Comparison of ENCODE assay signal across 29 cellular contexts in the genomic region with DNA sequence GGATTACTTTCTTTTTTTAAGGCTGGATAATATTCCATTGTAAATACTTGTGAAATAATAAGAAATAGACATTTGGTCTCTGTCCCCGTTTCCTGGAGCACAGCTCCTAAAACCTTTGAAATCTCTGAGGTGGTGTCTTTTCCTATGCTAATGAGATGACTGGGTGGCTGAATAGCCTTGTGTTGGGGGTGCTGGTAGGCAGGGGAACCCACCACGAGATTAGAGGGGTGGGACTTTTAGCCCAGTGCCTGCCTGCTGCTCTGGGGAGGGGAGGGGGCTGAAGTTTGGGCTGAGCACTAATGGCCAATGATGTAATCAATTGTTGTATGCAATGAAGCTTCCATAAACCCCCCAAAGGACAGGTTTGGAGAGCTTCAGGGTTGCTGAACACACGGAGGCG.
"Had no signal": no experiment of that assay in that cellular context is flagged by ENCODE, and none has a peak within 500 bp of the region (broad histone marks: within the 10 kb centered on the region; RNA-seq: fewer than 3 reads in every experiment).

No MANE protein-coding gene starts in this region.

- H3K9me3 Mint-ChIP-seq: effector memory CD8-positive, alpha-beta T cell; naive thymus-derived CD8-positive, alpha-beta T cell; stimulated activated naive B cell treated with anti-CD40 and anti-IgM and Interleukin-4, amounts not matched to agents 10 μg/mL and 1 μg/mL and 100 μg/mL, for 72 hours; stimulated activated naive CD8-positive, alpha-beta T cell treated with anti-CD3 and anti-CD28 coated beads, Interleukin-15, Interleukin-2, amounts not matched to agents 100 ng/mL and 50 ng/mL, for 24 hours had no signal

- H2AFZ ChIP-seq: parathyroid adenoma had no signal

- H3K4me1 Mint-ChIP-seq: immature natural killer cell had no signal

- H3K27ac ChIP-seq: esophagus squamous epithelium, heart right ventricle, left ventricle myocardium inferior, lower lobe of right lung, neutrophil, parathyroid adenoma, right lobe of liver, thoracic aorta, tibial nerve, upper lobe of left lung had no signal

- H3K9ac ChIP-seq: parathyroid adenoma had no signal

- H3K27me3 ChIP-seq: esophagus squamous epithelium, heart right ventricle, right lobe of liver, tibial nerve, upper lobe of left lung had no signal

- H3K4me3 Mint-ChIP-seq: effector memory CD8-positive, alpha-beta T cell; immature natural killer cell; naive thymus-derived CD8-positive, alpha-beta T cell; stimulated activated naive B cell treated with anti-CD40 and anti-IgM and Interleukin-4, amounts not matched to agents 10 μg/mL and 1 μg/mL and 100 μg/mL, for 72 hours; stimulated activated naive CD8-positive, alpha-beta T cell treated with anti-CD3 and anti-CD28 coated beads, Interleukin-15, Interleukin-2, amounts not matched to agents 100 ng/mL and 50 ng/mL, for 24 hours had no signal

- H3K4me3 ChIP-seq: esophagus squamous epithelium, heart right ventricle, left ventricle myocardium inferior, lower lobe of right lung, right lobe of liver, thoracic aorta, tibial nerve, upper lobe of left lung had no signal

- ATAC-seq: effector memory CD8-positive, alpha-beta T cell; heart right ventricle; left colon; lower lobe of right lung; naive thymus-derived CD8-positive, alpha-beta T cell; right lobe of liver; stimulated activated naive B cell treated with anti-CD40 and anti-IgM and Interleukin-4, amounts not matched to agents 10 μg/mL and 1 μg/mL and 100 μg/mL, for 72 hours had no signal

- H3K27me3 Mint-ChIP-seq: progenitor cell of endocrine pancreas; stimulated activated naive CD8-positive, alpha-beta T cell treated with anti-CD3 and anti-CD28 coated beads, Interleukin-15, Interleukin-2, amounts not matched to agents 100 ng/mL and 50 ng/mL, for 24 hours had no signal

- H3K79me2 ChIP-seq: parathyroid adenoma had no signal

- H3K4me1 ChIP-seq: esophagus squamous epithelium, lower lobe of right lung, parathyroid adenoma, right lobe of liver, tibial nerve, upper lobe of left lung had no signal

- H3K36me3 Mint-ChIP-seq: immature natural killer cell; naive thymus-derived CD8-positive, alpha-beta T cell; stimulated activated naive B cell treated with anti-CD40 and anti-IgM and Interleukin-4, amounts not matched to agents 10 μg/mL and 1 μg/mL and 100 μg/mL, for 72 hours had no signal

- FAIRE-seq: endometrium, small intestine, urothelium cell line had no signal

- H3K27ac Mint-ChIP-seq: effector memory CD8-positive, alpha-beta T cell; immature natural killer cell; progenitor cell of endocrine pancreas; stimulated activated naive B cell treated with anti-CD40 and anti-IgM and Interleukin-4, amounts not matched to agents 10 μg/mL and 1 μg/mL and 100 μg/mL, for 72 hours; stimulated activated naive CD8-positive, alpha-beta T cell treated with anti-CD3 and anti-CD28 coated beads, Interleukin-15, Interleukin-2, amounts not matched to agents 100 ng/mL and 50 ng/mL, for 24 hours had no signal

- DNase-seq: cortex of kidney; effector memory CD8-positive, alpha-beta T cell; erythroblast; esophagus squamous epithelium; foreskin melanocyte; glutamatergic neuron; heart right ventricle; hippocampal formation; immature natural killer cell; islet precursor cell; kidney glomerular epithelial cell; left colon; left ventricle myocardium inferior; lower lobe of right lung; naive thymus-derived CD8-positive, alpha-beta T cell; right lobe of liver; small intestine; stimulated activated CD4-positive, alpha-beta T cell treated with anti-CD3 and anti-CD28 coated beads, Interleukin-15, amount 100 ng/mL, for 24 hours; stimulated activated CD4-positive, alpha-beta T cell treated with anti-CD3 and anti-CD28 coated beads, Interleukin-2, amount 100 ng/mL, for 48 hours; stimulated activated naive B cell treated with anti-CD40 and anti-IgM and Interleukin-4, amounts not matched to agents 10 μg/mL and 1 μg/mL and 100 μg/mL, for 72 hours; upper lobe of left lung had no signal

- H3K9me3 ChIP-seq: esophagus squamous epithelium, heart right ventricle, left ventricle myocardium inferior, lower lobe of right lung, neutrophil, right lobe of liver, thoracic aorta, tibial nerve, upper lobe of left lung had no signal

- H3K36me3 ChIP-seq: esophagus squamous epithelium, heart right ventricle, left ventricle myocardium inferior, lower lobe of right lung, neutrophil, right lobe of liver, thoracic aorta, tibial nerve, upper lobe of left lung had no signal
